ENCODE assay signal across 8 cellular contexts in genomic region chr7:34928052-34928451, GRCh38.
A peak's percentile ranks its signal among the peaks of the same experiment; 100 is the strongest.
DNase-seq lines count a peak whose midpoint lies in the region; ATAC-seq and TF ChIP-seq lines count a peak whose summit lies in the region.

No MANE protein-coding gene starts in this region.

- no peak overlapping the region for H3K4me3 ChIP-seq in WERI-Rb-1 (ENCODE audit: low read depth, low read length)

- no peak overlapping the region for H3K27ac Mint-ChIP-seq in neural crest cell (ENCODE audit: unreplicated experiment)

- H3K27ac ChIP-seq in WERI-Rb-1: no peak overlapping the region

- H3K9me3 Mint-ChIP-seq in neural crest cell: peaks cover 3% of the 10 kb centered on the region

- H3K4me3 Mint-ChIP-seq in neural crest cell: no peak overlapping the region

- no peaks in the 10 kb centered on the region for H3K4me1 Mint-ChIP-seq in neural crest cell

- H3K36me3 Mint-ChIP-seq in neural crest cell (ENCODE audit: low read depth): peaks cover 14% of the 10 kb centered on the region

- H3K27me3 ChIP-seq in WERI-Rb-1 (ENCODE audit: insufficient read depth, low read depth, severe bottlenecking): no peaks in the 10 kb centered on the region

- no peaks in the 10 kb centered on the region for H3K9me3 ChIP-seq in WERI-Rb-1 (ENCODE audit: severe bottlenecking)

- peak; percentile 83 for TF ChIP-seq CTCF in WERI-Rb-1 (IDR thresholded peaks at IDR 0.05; ENCODE audit: low read depth, low read length)
- peak; percentile 71 for TF ChIP-seq CTCF in neural crest cell (conservative IDR thresholded peaks at IDR 0.05)

- peak; percentile 80 for ATAC-seq in GM19455 (IDR thresholded peaks at IDR 0.05; ENCODE audit: unreplicated experiment)
- ATAC-seq in HG03521 (IDR thresholded peaks at IDR 0.05; ENCODE audit: unreplicated experiment): peak; percentile 86
- ATAC-seq in left lobe of liver: no peak

- H3K36me3 ChIP-seq in WERI-Rb-1: no peaks in the 10 kb centered on the region

- peak; percentile 63 for DNase-seq in D341Med (ENCODE audit: low spot score)
- peak; percentile 84 for DNase-seq in WERI-Rb-1
- peak; percentile 83 for DNase-seq in ecto neural progenitor cell (ENCODE audit: low spot score)
- peak; percentile 56 for DNase-seq in neural crest cell (ENCODE audit: low read depth, low spot score)
- DNase-seq in kidney glomerular epithelial cell (lab: John Stamatoyannopoulos, UW): no peak
- no peak for DNase-seq in left lobe of liver (ENCODE audit: low spot score)

- H3K27me3 Mint-ChIP-seq in neural crest cell (ENCODE audit: low read depth): no peaks in the 10 kb centered on the region

Comparison
In these comparisons a context has a peak if more than half of its experiments do, and no peak if none do; other contexts are left out.
1. DNase-seq: peak in D341Med (single experiment), WERI-Rb-1 (single experiment), ecto neural progenitor cell (single experiment) and neural crest cell (single experiment); none in kidney glomerular epithelial cell (single experiment) and left lobe of liver (single experiment).